ENCODE assay signal across 8 cellular contexts in genomic region chr6:27867051-27867940, GRCh38. TPM values are rescaled to one million over a fixed set of nuclear protein-coding genes. Genes with fewer than 3 reads are reported as not detected.
DNase-seq lines count a peak whose midpoint lies in the region; ATAC-seq and TF ChIP-seq lines count a peak whose summit lies in the region.

No MANE protein-coding gene starts in this region.

- TF ChIP-seq CTCF in WI38 (IDR thresholded peaks at IDR 0.05; ENCODE audit: low read depth, low read length), result no peak

- in situ Hi-C loops in Caki2 (cut with HindIII; ENCODE audit: low pct_unique_long_range_greater_than_20kb, low sequenced_read_pairs), result no loop called here

- ATAC-seq in left lobe of liver, result peak; percentile 64
- no peak for ATAC-seq in HG02870 (IDR thresholded peaks at IDR 0.05; ENCODE audit: unreplicated experiment)

- DNase-seq in Caki2 (ENCODE audit: low read depth) (peak; percentile 57), H4 (ENCODE audit: low spot score) (peak; percentile 80), NCI-H1436 treated with DMSO at 0.1 percent for 48 hours (lab: John Stamatoyannopoulos, UW) (peak; percentile 43), cerebellar cortex (ENCODE audit: low spot score) (peak; percentile 83), left lobe of liver (ENCODE audit: low spot score) (peak; percentile 79)
- peak; percentile 51 to 54 for DNase-seq in stimulated activated CD4-positive, alpha-beta T cell treated with anti-CD3 and anti-CD28 coated beads, Interleukin-4, amount 100 ng/mL, for 4 hours

- peak overlapping the region; percentile 66 for H3K4me3 ChIP-seq in WI38 (ENCODE audit: low read depth, low read length)

RNA-seq across cellular contexts. Expression of gene OR2B2, which starts 44.9 kb away (rescaled TPM):
- not detected in 2 replicates for total RNA-seq in Caki2 (2014; rRNA removed; shearing (Covaris generic); ENCODE audit: low replicate concordance)
- not detected in 2 replicates for total RNA-seq in H4 (2014; rRNA removed; shearing (Covaris generic))
- total RNA-seq in left lobe of liver, result not detected
